14 cellular contexts compared by ENCODE assay signal in the genomic region with DNA sequence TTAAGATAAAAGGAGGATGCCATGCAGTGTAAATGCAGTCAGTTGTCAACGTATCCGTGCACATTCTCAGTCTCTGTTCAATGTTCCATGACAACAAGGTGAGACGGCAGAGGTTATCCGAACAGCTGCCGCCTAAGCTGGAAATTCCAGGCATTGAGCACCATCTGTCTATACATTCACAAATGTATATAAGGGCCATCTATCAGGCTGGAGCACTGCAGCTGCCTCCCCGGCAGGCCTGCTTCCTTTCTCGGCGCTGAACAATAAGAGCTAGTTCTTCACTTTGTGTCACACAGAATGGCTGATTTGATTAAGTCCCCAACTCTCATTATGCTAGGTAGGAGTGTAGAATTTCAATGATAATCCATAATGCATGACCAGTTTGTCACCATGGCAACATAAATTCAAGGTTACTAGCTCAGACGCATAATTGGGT.
DNase-seq lines count a peak whose midpoint lies in the region; ATAC-seq, FAIRE-seq and TF ChIP-seq lines count a peak whose summit lies in the region.
"Had no signal": no experiment of that assay in that cellular context is flagged by ENCODE, and none has a peak within 500 bp of the region (broad histone marks: within the 10 kb centered on the region; RNA-seq: fewer than 3 reads in every experiment).

No MANE protein-coding gene starts in this region.

- no peaks in the 10 kb centered on the region for H3K27me3 Mint-ChIP-seq in glutamatergic neuron (ENCODE audit: unreplicated experiment)
- H3K27me3 Mint-ChIP-seq: T-helper 17 cell had no signal

- TF ChIP-seq CTCF in D721Med (IDR thresholded peaks at IDR 0.05; ENCODE audit: insufficient read depth, missing control alignments) (no peak), glutamatergic neuron (IDR thresholded peaks at IDR 0.05; ENCODE audit: partially characterized antibody, unreplicated experiment) (no peak)

- H3K4me1 Mint-ChIP-seq in glutamatergic neuron (ENCODE audit: low read depth, unreplicated experiment): peaks cover 25% of the 10 kb centered on the region
- H3K4me1 Mint-ChIP-seq: T-helper 17 cell had no signal

- DNase-seq in D721Med (ENCODE audit: insufficient read length, low spot score) (peak; percentile 26), NCI-H1436 treated with DMSO at 0.1 percent for 48 hours (lab: John Stamatoyannopoulos, UW) (peak; percentile 97), NCI-H526 (lab: John Stamatoyannopoulos, UW) (peak; percentile 93 to 95), glutamatergic neuron (peak; percentile 51), T-helper 2 cell (no peak), left colon (no peak), mesenteric fat pad (ENCODE audit: low spot score) (no peak)
- DNase-seq: activated CD4-positive, alpha-beta T cell treated with anti-CD3 and anti-CD28 coated beads for 1 hour; activated CD8-positive, alpha-beta memory T cell treated with anti-CD3 and anti-CD28 coated beads, Interleukin-2, amount 50 U/mL, for 48 hours; DND-41; MM.1S; Peyer's patch; T-helper 17 cell had no signal

- no peak overlapping the region for H3K4me3 Mint-ChIP-seq in glutamatergic neuron (ENCODE audit: unreplicated experiment)
- H3K4me3 Mint-ChIP-seq: T-helper 17 cell had no signal

- ATAC-seq in GM18858 (IDR thresholded peaks at IDR 0.05; ENCODE audit: unreplicated experiment): no peak
- no peak for ATAC-seq in left colon
- ATAC-seq: T-helper 17 cell had no signal

- no peak overlapping the region for H3K27ac Mint-ChIP-seq in glutamatergic neuron (ENCODE audit: unreplicated experiment)
- H3K27ac Mint-ChIP-seq: T-helper 17 cell had no signal

- FAIRE-seq in D721Med (lab: Jason Lieb, UNC): peak; percentile 64

- intact Hi-C loops in left colon (cut with DNase I, micrococcal nuclease): no loop called here

- H3K36me3 Mint-ChIP-seq in glutamatergic neuron (ENCODE audit: unreplicated experiment): no peaks in the 10 kb centered on the region

- peaks cover 1% of the 10 kb centered on the region for H3K9me3 Mint-ChIP-seq in glutamatergic neuron (ENCODE audit: unreplicated experiment)

Comparison
In these comparisons a context has a peak if more than half of its experiments do, and no peak if none do; other contexts are left out.
1. DNase-seq: peak in D721Med (single experiment), NCI-H1436 treated with DMSO at 0.1 percent for 48 hours (single experiment), NCI-H526 (2 of 2) and glutamatergic neuron (single experiment); none in T-helper 2 cell (0 of 5), left colon (0 of 2) and mesenteric fat pad (single experiment).